ENCODE assay signal across 11 cellular contexts in genomic region chr6:170081556-170081955, GRCh38.
A peak's percentile ranks its signal among the peaks of the same experiment; 100 is the strongest.
DNase-seq lines count a peak whose midpoint lies in the region; ATAC-seq and TF ChIP-seq lines count a peak whose summit lies in the region.
"Had no signal": no experiment of that assay in that cellular context is flagged by ENCODE, and none has a peak within 500 bp of the region (broad histone marks: within the 10 kb centered on the region; RNA-seq: fewer than 3 reads in every experiment).

No MANE protein-coding gene starts in this region.

- no peak for ATAC-seq in activated T-cell treated with anti-CD3 and anti-CD28 coated beads, Interleukin-2, amount 50 U/mL, for 72 hours (replicated peaks in 1 of 2)
- no peak for ATAC-seq in thoracic aorta (ENCODE audit: insufficient number of reproducible peaks, low FRiP score, low read depth)
- no peak for ATAC-seq in HG02588 (IDR thresholded peaks at IDR 0.05; ENCODE audit: unreplicated experiment)
- ATAC-seq: Panc1 had no signal

- H3K4ac ChIP-seq in neuronal stem cell (ENCODE audit: low read length): peak overlapping the region; percentile 57

- no peak overlapping the region for H2AFZ ChIP-seq in neuronal stem cell (ENCODE audit: low read length)

- no peaks in the 10 kb centered on the region for H3K9me3 Mint-ChIP-seq in activated T-cell treated with anti-CD3 and anti-CD28 coated beads, Interleukin-2, amount 50 U/mL, for 24 hours
- H3K9me3 Mint-ChIP-seq in activated T-cell treated with anti-CD3 and anti-CD28 coated beads, Interleukin-2, amount 50 U/mL, for 72 hours: peaks cover 4% of the 10 kb centered on the region in 2 donors

- no peak overlapping the region for H3K14ac ChIP-seq in neuronal stem cell (ENCODE audit: low read length)

- WGBS in neuronal stem cell (ENCODE audit: extremely low coverage in 2 of 2, insufficient read length in 2 of 2, insufficient replicate concordance in 1 of 2), 2 donors: no CpG with 5 or more reads among the region's 13 CpGs

- peak overlapping the region; percentile 30 for H2BK12ac ChIP-seq in neuronal stem cell (ENCODE audit: low read length)

- no peak overlapping the region for H3K4me3 Mint-ChIP-seq in activated T-cell treated with anti-CD3 and anti-CD28 coated beads, Interleukin-2, amount 50 U/mL, for 24 hours
- H3K4me3 Mint-ChIP-seq in activated T-cell treated with anti-CD3 and anti-CD28 coated beads, Interleukin-2, amount 50 U/mL, for 72 hours: no peak overlapping the region

- H3K36me3 Mint-ChIP-seq in activated T-cell treated with anti-CD3 and anti-CD28 coated beads, Interleukin-2, amount 50 U/mL, for 24 hours (ENCODE audit: low read depth): no peaks in the 10 kb centered on the region
- H3K36me3 Mint-ChIP-seq in activated T-cell treated with anti-CD3 and anti-CD28 coated beads, Interleukin-2, amount 50 U/mL, for 72 hours (ENCODE audit: insufficient read depth in 2 of 2): no peaks in the 10 kb centered on the region

- DNase-seq in activated T-cell treated with anti-CD3 and anti-CD28 coated beads, Interleukin-2, amount 50 U/mL, for 24 hours: peak; percentile 2
- DNase-seq in activated T-cell treated with anti-CD3 and anti-CD28 coated beads, Interleukin-2, amount 50 U/mL, for 72 hours: no peak
- DNase-seq in WERI-Rb-1: no peak
- DNase-seq in neuronal stem cell (ENCODE audit: low spot score): no peak
- no peak for DNase-seq in thoracic aorta (ENCODE audit: low spot score)
- no peak for DNase-seq in kidney glomerular epithelial cell (lab: John Stamatoyannopoulos, UW)
- DNase-seq in GM19240 (ENCODE audit: insufficient read length, low spot score): no peak
- DNase-seq: KBM-7, NCI-H2081 treated with DMSO at 0.1 percent for 48 hours had no signal

- H3K9ac ChIP-seq in neuronal stem cell (ENCODE audit: low read depth, low read length, poor library complexity): no peak overlapping the region

- no peak overlapping the region for H4K8ac ChIP-seq in neuronal stem cell (ENCODE audit: low read depth, low read length)

- H3K4me1 Mint-ChIP-seq in activated T-cell treated with anti-CD3 and anti-CD28 coated beads, Interleukin-2, amount 50 U/mL, for 24 hours (ENCODE audit: low read depth): peaks cover 6% of the 10 kb centered on the region
- peaks cover 5% of the 10 kb centered on the region for H3K4me1 Mint-ChIP-seq in activated T-cell treated with anti-CD3 and anti-CD28 coated beads, Interleukin-2, amount 50 U/mL, for 72 hours (ENCODE audit: low read depth)

- H2BK120ac ChIP-seq in neuronal stem cell (ENCODE audit: low read depth, low read length): peak overlapping the region; percentile 4

- no peaks in the 10 kb centered on the region for H3K79me1 ChIP-seq in neuronal stem cell (ENCODE audit: low read depth, low read length)

- TF ChIP-seq CTCF in WERI-Rb-1 (IDR thresholded peaks at IDR 0.05; ENCODE audit: low read depth, low read length) (no peak), thoracic aorta (IDR thresholded peaks at IDR 0.05) (no peak)

- H3K4me3 ChIP-seq in WERI-Rb-1 (ENCODE audit: low read depth, low read length) (no peak overlapping the region), neuronal stem cell (ENCODE audit: low read length in 2 of 2) (no peak overlapping the region), thoracic aorta (peak overlapping the region; percentile 22)

- H3K18ac ChIP-seq in neuronal stem cell (ENCODE audit: low read length): peak overlapping the region; percentile 51

- H3K27me3 ChIP-seq in WERI-Rb-1 (ENCODE audit: insufficient read depth, low read depth, severe bottlenecking): no peaks in the 10 kb centered on the region
- peaks cover 0 to 9% (median 0%) of the 10 kb centered on the region in 3 experiments for H3K27me3 ChIP-seq in neuronal stem cell (ENCODE audit: control insufficient read depth in 3 of 3, insufficient read depth in 3 of 3, low read depth in 1 of 3, low read length in 3 of 3)
- no peaks in the 10 kb centered on the region for H3K27me3 ChIP-seq in thoracic aorta (replicated peaks; ENCODE audit: insufficient read depth)

- H3K27ac Mint-ChIP-seq in activated T-cell treated with anti-CD3 and anti-CD28 coated beads, Interleukin-2, amount 50 U/mL, for 24 hours: no peak overlapping the region
- no peak overlapping the region for H3K27ac Mint-ChIP-seq in activated T-cell treated with anti-CD3 and anti-CD28 coated beads, Interleukin-2, amount 50 U/mL, for 72 hours

- H3K9me3 ChIP-seq in WERI-Rb-1 (ENCODE audit: severe bottlenecking): no peaks in the 10 kb centered on the region
- peaks cover 0 to 6% of the 10 kb centered on the region in 2 donors for H3K9me3 ChIP-seq in neuronal stem cell (replicated peaks in 1 of 2; ENCODE audit: control insufficient read depth in 2 of 2, insufficient read depth in 1 of 2, low read depth in 1 of 2, low read length in 2 of 2)
- no peaks in the 10 kb centered on the region for H3K9me3 ChIP-seq in thoracic aorta

- H4K91ac ChIP-seq in neuronal stem cell (ENCODE audit: low read depth, low read length, poor library complexity): peak overlapping the region; percentile 60

- H3K27ac ChIP-seq in WERI-Rb-1 (peak overlapping the region; percentile 89), neuronal stem cell (replicated peaks; ENCODE audit: low read length) (peak overlapping the region; percentile 82), thoracic aorta (no peak overlapping the region)

- no peak overlapping the region for H3K23ac ChIP-seq in neuronal stem cell (ENCODE audit: low read depth, low read length, poor library complexity)

- peaks cover 27 to 30% of the 10 kb centered on the region in 2 donors for H3K4me1 ChIP-seq in neuronal stem cell (ENCODE audit: control insufficient read depth in 2 of 2, insufficient read depth in 1 of 2, low read depth in 1 of 2, low read length in 2 of 2)
- H3K4me1 ChIP-seq in thoracic aorta (ENCODE audit: control insufficient read depth in 1 of 2, low read depth in 2 of 2): peaks cover 5 to 14% of the 10 kb centered on the region in 2 donors

- H3K27me3 Mint-ChIP-seq in activated T-cell treated with anti-CD3 and anti-CD28 coated beads, Interleukin-2, amount 50 U/mL, for 24 hours: peaks cover 2% of the 10 kb centered on the region
- no peaks in the 10 kb centered on the region for H3K27me3 Mint-ChIP-seq in activated T-cell treated with anti-CD3 and anti-CD28 coated beads, Interleukin-2, amount 50 U/mL, for 72 hours (ENCODE audit: low read depth)

- peak overlapping the region; percentile 83 for H2AK5ac ChIP-seq in neuronal stem cell (ENCODE audit: low read depth, low read length)

- H2BK5ac ChIP-seq in neuronal stem cell (ENCODE audit: low read length): peak overlapping the region; percentile 46

- H3K36me3 ChIP-seq in WERI-Rb-1 (no peaks in the 10 kb centered on the region), neuronal stem cell (replicated peaks in 1 of 2; ENCODE audit: control insufficient read depth in 2 of 2, insufficient read depth in 2 of 2, low read length in 2 of 2) (no peaks in the 10 kb centered on the region), thoracic aorta (no peaks in the 10 kb centered on the region)

- no peak overlapping the region for H3K4me2 ChIP-seq in neuronal stem cell (ENCODE audit: insufficient read depth, low read length, poor library complexity, severe bottlenecking)

- no peak overlapping the region for H2BK15ac ChIP-seq in neuronal stem cell (ENCODE audit: low read length)

Comparison
In these comparisons a context has a peak if more than half of its experiments do, and no peak if none do; other contexts are left out.
1. H3K27ac ChIP-seq: peak in WERI-Rb-1 (single experiment) and neuronal stem cell (single experiment); none in thoracic aorta (0 of 2).